Comparison of ENCODE assay signal across 29 cellular contexts in the genomic region with DNA sequence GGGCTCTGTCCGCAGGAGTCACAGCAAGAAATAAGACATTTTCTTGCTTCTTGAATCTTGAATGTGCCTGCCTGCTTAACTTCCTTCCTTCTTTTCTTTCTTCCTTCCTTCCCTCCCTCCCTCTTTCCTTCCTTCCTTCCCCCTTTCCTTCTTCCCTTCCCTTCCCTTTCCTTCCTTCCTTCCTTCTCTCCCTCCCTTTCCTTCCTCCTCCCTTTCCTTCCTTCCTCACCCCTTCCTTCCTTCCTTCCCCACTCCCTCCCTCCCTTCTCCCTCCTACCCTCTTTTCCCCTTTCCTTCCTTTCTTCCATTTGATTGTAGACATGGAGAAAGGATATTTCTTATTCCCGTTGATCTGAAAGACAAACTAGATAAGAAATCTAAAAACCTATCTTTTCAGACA.
"Had no signal": no experiment of that assay in that cellular context is flagged by ENCODE, and none has a peak within 500 bp of the region (broad histone marks: within the 10 kb centered on the region; RNA-seq: fewer than 3 reads in every experiment).

No MANE protein-coding gene starts in this region.

- H3K4me3 ChIP-seq: stomach, suprapubic skin, testis, thoracic aorta, thyroid gland, tibial artery, tibial nerve, transverse colon, upper lobe of left lung, upper lobe of right lung, uterus, vagina had no signal

- H3K4me3 Mint-ChIP-seq: stimulated activated effector memory CD8-positive, alpha-beta T cell treated with anti-CD3 and anti-CD28 coated beads, Interleukin-12 subunit alpha, Interleukin-12 subunit beta, amount 100 ng/mL, for 72 hours; stimulated activated memory B cell treated with anti-CD40 and anti-IgM and Interleukin-4, amounts not matched to agents 10 μg/mL and 1 μg/mL and 100 μg/mL, for 72 hours; stimulated activated naive B cell treated with anti-CD40 and anti-IgM and Interleukin-4, amounts not matched to agents 10 μg/mL and 1 μg/mL and 100 μg/mL, for 72 hours; stimulated activated naive CD8-positive, alpha-beta T cell treated with anti-CD3 and anti-CD28 coated beads, Interleukin-15, amount 100 ng/mL, for 72 hours; stimulated activated naive CD8-positive, alpha-beta T cell treated with anti-CD3 and anti-CD28 coated beads, Interleukin-15, Interleukin-2, amounts not matched to agents 100 ng/mL and 50 ng/mL, for 24 hours; type B pancreatic cell had no signal

- H3K9me3 Mint-ChIP-seq: stimulated activated effector memory CD8-positive, alpha-beta T cell treated with anti-CD3 and anti-CD28 coated beads, Interleukin-12 subunit alpha, Interleukin-12 subunit beta, amount 100 ng/mL, for 72 hours had no signal

- ATAC-seq: stimulated activated effector memory CD8-positive, alpha-beta T cell treated with anti-CD3 and anti-CD28 coated beads, Interleukin-12 subunit alpha, Interleukin-12 subunit beta, amount 100 ng/mL, for 72 hours; stimulated activated memory B cell treated with anti-CD40 and anti-IgM and Interleukin-4, amounts not matched to agents 10 μg/mL and 1 μg/mL and 100 μg/mL, for 72 hours; stimulated activated naive B cell treated with anti-CD40 and anti-IgM and Interleukin-4, amounts not matched to agents 10 μg/mL and 1 μg/mL and 100 μg/mL, for 72 hours; stimulated activated naive CD8-positive, alpha-beta T cell treated with anti-CD3 and anti-CD28 coated beads, Interleukin-15, amount 100 ng/mL, for 72 hours; stimulated activated naive CD8-positive, alpha-beta T cell treated with anti-CD3 and anti-CD28 coated beads, Interleukin-15, Interleukin-2, amounts not matched to agents 100 U/mL and 50 U/mL, for 24 hours; upper lobe of right lung had no signal

- H3K4me1 ChIP-seq: stomach, suprapubic skin, testis, thyroid gland, tibial artery, tibial nerve, transverse colon, upper lobe of left lung, upper lobe of right lung, uterus, vagina had no signal

- H3K27me3 ChIP-seq: stomach, suprapubic skin, testis, thyroid gland, tibial artery, tibial nerve, transverse colon, upper lobe of left lung, upper lobe of right lung, uterus, vagina had no signal

- H3K36me3 Mint-ChIP-seq: stimulated activated effector memory CD8-positive, alpha-beta T cell treated with anti-CD3 and anti-CD28 coated beads, Interleukin-12 subunit alpha, Interleukin-12 subunit beta, amount 100 ng/mL, for 72 hours; stimulated activated memory B cell treated with anti-CD40 and anti-IgM and Interleukin-4, amounts not matched to agents 10 μg/mL and 1 μg/mL and 100 μg/mL, for 72 hours; stimulated activated naive B cell treated with anti-CD40 and anti-IgM and Interleukin-4, amounts not matched to agents 10 μg/mL and 1 μg/mL and 100 μg/mL, for 72 hours; type B pancreatic cell had no signal

- DNase-seq: stimulated activated CD4-positive, alpha-beta T cell treated with anti-CD3 and anti-CD28 coated beads, Interleukin-2, amount 100 ng/mL, for 48 hours; stimulated activated CD4-positive, alpha-beta T cell treated with anti-CD3 and anti-CD28 coated beads, Interleukin-4, amount 100 ng/mL, for 1 hour; stimulated activated CD4-positive, alpha-beta T cell treated with anti-CD3 and anti-CD28 coated beads, Interleukin-4, amount 100 ng/mL, for 24 hours; stimulated activated CD4-positive, alpha-beta T cell treated with anti-CD3 and anti-CD28 coated beads, Interleukin-4, amount 100 ng/mL, for 4 hours; stimulated activated CD8-positive, alpha-beta memory T cell treated with anti-CD3 and anti-CD28 coated beads, Interleukin-4, amount 100 ng/mL, for 48 hours; stimulated activated naive B cell treated with anti-CD40 and anti-IgM and Interleukin-4, amounts not matched to agents 10 μg/mL and 1 μg/mL and 100 μg/mL, for 72 hours; stimulated activated naive CD4-positive, alpha-beta T cell; stimulated activated naive CD4-positive, alpha-beta T cell treated with Interleukin-2 at 50 U/mL for 16 hours; stimulated activated naive CD8-positive, alpha-beta T cell treated with anti-CD3 and anti-CD28 coated beads, Interleukin-15, amount 100 ng/mL, for 72 hours; stimulated activated naive CD8-positive, alpha-beta T cell treated with anti-CD3 and anti-CD28 coated beads, Interleukin-15, Interleukin-2, amounts not matched to agents 100 U/mL and 50 U/mL, for 24 hours; stomach; substantia nigra; testis; thyroid gland; tibial artery; transverse colon; trophoblast cell; upper lobe of left lung; upper lobe of right lung; uterus had no signal

- H3K27me3 Mint-ChIP-seq: stimulated activated memory B cell treated with anti-CD40 and anti-IgM and Interleukin-4, amounts not matched to agents 10 μg/mL and 1 μg/mL and 100 μg/mL, for 72 hours; stimulated activated naive B cell treated with anti-CD40 and anti-IgM and Interleukin-4, amounts not matched to agents 10 μg/mL and 1 μg/mL and 100 μg/mL, for 72 hours; stimulated activated naive CD8-positive, alpha-beta T cell treated with anti-CD3 and anti-CD28 coated beads, Interleukin-15, amount 100 ng/mL, for 72 hours; stimulated activated naive CD8-positive, alpha-beta T cell treated with anti-CD3 and anti-CD28 coated beads, Interleukin-15, Interleukin-2, amounts not matched to agents 100 ng/mL and 50 ng/mL, for 24 hours; type B pancreatic cell had no signal

- H3K27ac ChIP-seq: stomach, suprapubic skin, testis, thoracic aorta, thyroid gland, tibial artery, tibial nerve, transverse colon, upper lobe of left lung, upper lobe of right lung, uterus, vagina had no signal

- H3K27ac Mint-ChIP-seq: stimulated activated effector memory CD8-positive, alpha-beta T cell treated with anti-CD3 and anti-CD28 coated beads, Interleukin-12 subunit alpha, Interleukin-12 subunit beta, amount 100 ng/mL, for 72 hours; stimulated activated memory B cell treated with anti-CD40 and anti-IgM and Interleukin-4, amounts not matched to agents 10 μg/mL and 1 μg/mL and 100 μg/mL, for 72 hours; stimulated activated naive B cell treated with anti-CD40 and anti-IgM and Interleukin-4, amounts not matched to agents 10 μg/mL and 1 μg/mL and 100 μg/mL, for 72 hours; stimulated activated naive CD8-positive, alpha-beta T cell treated with anti-CD3 and anti-CD28 coated beads, Interleukin-15, amount 100 ng/mL, for 72 hours; stimulated activated naive CD8-positive, alpha-beta T cell treated with anti-CD3 and anti-CD28 coated beads, Interleukin-15, Interleukin-2, amounts not matched to agents 100 ng/mL and 50 ng/mL, for 24 hours; type B pancreatic cell had no signal

- FAIRE-seq: urothelium cell line had no signal

- H3K36me3 ChIP-seq: stomach, suprapubic skin, thoracic aorta, thyroid gland, tibial artery, tibial nerve, transverse colon, upper lobe of left lung, upper lobe of right lung, uterus, vagina had no signal

- H3K4me1 Mint-ChIP-seq: stimulated activated effector memory CD8-positive, alpha-beta T cell treated with anti-CD3 and anti-CD28 coated beads, Interleukin-12 subunit alpha, Interleukin-12 subunit beta, amount 100 ng/mL, for 72 hours; stimulated activated memory B cell treated with anti-CD40 and anti-IgM and Interleukin-4, amounts not matched to agents 10 μg/mL and 1 μg/mL and 100 μg/mL, for 72 hours; stimulated activated naive B cell treated with anti-CD40 and anti-IgM and Interleukin-4, amounts not matched to agents 10 μg/mL and 1 μg/mL and 100 μg/mL, for 72 hours; stimulated activated naive CD8-positive, alpha-beta T cell treated with anti-CD3 and anti-CD28 coated beads, Interleukin-15, amount 100 ng/mL, for 72 hours had no signal

- H3K9me3 ChIP-seq: stomach, suprapubic skin, testis, thoracic aorta, thyroid gland, tibial artery, tibial nerve, transverse colon, upper lobe of left lung, upper lobe of right lung, uterus, vagina had no signal
